31 cellular contexts compared by ENCODE assay signal in genomic region chr18:56977284-56977683, GRCh38.
"Had no signal": no experiment of that assay in that cellular context is flagged by ENCODE, and none has a peak within 500 bp of the region (broad histone marks: within the 10 kb centered on the region; RNA-seq: fewer than 3 reads in every experiment).

No MANE protein-coding gene starts in this region.

- H3K4me1 ChIP-seq: Peyer's patch, SJCRH30 had no signal

- H3K4me3 Mint-ChIP-seq: activated CD8-positive, alpha-beta memory T cell treated with anti-CD3 and anti-CD28 coated beads, Interleukin-2, amount 10 ng/mL, durations not matched to agents 7 days and 5 days; activated CD8-positive, alpha-beta T cell treated with anti-CD3 and anti-CD28 coated beads, Interleukin-2, amount 10 ng/mL, durations not matched to agents 7 days and 5 days; activated T-cell treated with anti-CD3 and anti-CD28 coated beads, Interleukin-2, amount 50 U/mL, for 24 hours; activated T-helper 1 cell treated with anti-CD3 and anti-CD28 coated beads, Interleukin-12 subunit alpha, Interleukin-12 subunit beta, Interleukin-2, Interleukin-4 antibody, amounts not matched to agents 30 ng/mL and 10 ng/mL and 1 ng/mL, durations not matched to agents 14 hours and 24 hours and 36 hours; brain; central memory CD8-positive, alpha-beta T cell had no signal

- H3K27me3 ChIP-seq: Peyer's patch, SJCRH30 had no signal

- H3K27ac Mint-ChIP-seq: activated CD8-positive, alpha-beta memory T cell treated with anti-CD3 and anti-CD28 coated beads, Interleukin-2, amount 10 ng/mL, durations not matched to agents 7 days and 5 days; activated CD8-positive, alpha-beta T cell treated with anti-CD3 and anti-CD28 coated beads, Interleukin-2, amount 10 ng/mL, durations not matched to agents 7 days and 5 days; activated naive CD4-positive, alpha-beta T cell treated with anti-CD3 and anti-CD28 coated beads, Interleukin-2, amount 50 U/mL, for 72 hours; activated T-cell treated with anti-CD3 and anti-CD28 coated beads, Interleukin-2, amount 50 U/mL, for 24 hours; activated T-helper 1 cell treated with anti-CD3 and anti-CD28 coated beads, Interleukin-12 subunit alpha, Interleukin-12 subunit beta, Interleukin-2, Interleukin-4 antibody, amounts not matched to agents 30 ng/mL and 10 ng/mL and 1 ng/mL, durations not matched to agents 14 hours and 24 hours and 36 hours; brain had no signal

- H3K9me3 ChIP-seq: Peyer's patch, SJCRH30, SK-N-SH had no signal

- H3K36me3 ChIP-seq: Peyer's patch, SJCRH30 had no signal

- H3K27ac ChIP-seq: Peyer's patch, RWPE1, SJCRH30, VCaP had no signal

- ATAC-seq: activated CD4-positive, CD25-positive, alpha-beta regulatory T cell treated with anti-CD3 and anti-CD28 coated beads, Interleukin-2, amount 50 U/mL, for 24 hours; activated CD8-positive, alpha-beta memory T cell treated with anti-CD3 and anti-CD28 coated beads, Interleukin-2, amount 10 ng/mL, durations not matched to agents 7 days and 5 days; activated CD8-positive, alpha-beta T cell treated with anti-CD3 and anti-CD28 coated beads, Interleukin-2, amount 10 ng/mL, durations not matched to agents 7 days and 5 days; activated naive CD4-positive, alpha-beta T cell treated with anti-CD3 and anti-CD28 coated beads, Interleukin-2, amount 50 U/mL, for 72 hours had no signal

- H3K27me3 Mint-ChIP-seq: activated CD8-positive, alpha-beta memory T cell treated with anti-CD3 and anti-CD28 coated beads, Interleukin-2, amount 10 ng/mL, durations not matched to agents 7 days and 5 days; activated T-cell treated with anti-CD3 and anti-CD28 coated beads, Interleukin-2, amount 50 U/mL, for 24 hours; brain; central memory CD8-positive, alpha-beta T cell had no signal

- DNase-seq: activated CD4-positive, alpha-beta T cell treated with anti-CD3 and anti-CD28 coated beads for 4 hours; activated CD4-positive, alpha-beta T cell treated with anti-CD3 and anti-CD28 coated beads, Interleukin-2, amount 50 U/mL, for 4 hours; activated CD8-positive, alpha-beta memory T cell treated with anti-CD3 and anti-CD28 coated beads, Interleukin-2, amount 10 ng/mL, durations not matched to agents 7 days and 5 days; activated CD8-positive, alpha-beta T cell treated with anti-CD3 and anti-CD28 coated beads, Interleukin-2, amount 10 ng/mL, durations not matched to agents 7 days and 5 days; activated effector memory CD4-positive, alpha-beta T cell treated with anti-CD3 and anti-CD28 coated beads, Interleukin-2, amount 50 U/mL, for 16 hours; activated naive CD4-positive, alpha-beta T cell treated with Interleukin-2 at 50 U/mL for 16 hours; activated T-cell treated with anti-CD3 and anti-CD28 coated beads, Interleukin-2, amount 50 U/mL, for 24 hours; amygdala; Kasumi-1; KBM-7; NCI-H1105 treated with DMSO at 0.1 percent for 48 hours; NCI-H1436 treated with DMSO at 0.1 percent for 48 hours; NCI-H187; NCI-H2081; NCI-H2171 treated with DMSO at 0.1 percent for 48 hours; NCI-H226; NCI-H510A; NCI-H748 treated with DMSO at 0.1 percent for 48 hours; Peyer's patch; Right ventricle myocardium superior; SJCRH30; SK-N-SH; T-helper 1 cell had no signal

- H3K4me1 Mint-ChIP-seq: activated CD8-positive, alpha-beta memory T cell treated with anti-CD3 and anti-CD28 coated beads, Interleukin-2, amount 10 ng/mL, durations not matched to agents 7 days and 5 days; central memory CD8-positive, alpha-beta T cell had no signal

- H3K4me3 ChIP-seq: Peyer's patch, SJCRH30 had no signal

- FAIRE-seq: astrocyte had no signal

- H3K9me3 Mint-ChIP-seq: activated T-cell treated with anti-CD3 and anti-CD28 coated beads, Interleukin-2, amount 50 U/mL, for 24 hours; activated T-helper 1 cell treated with anti-CD3 and anti-CD28 coated beads, Interleukin-12 subunit alpha, Interleukin-12 subunit beta, Interleukin-2, Interleukin-4 antibody, amounts not matched to agents 30 ng/mL and 10 ng/mL and 1 ng/mL, durations not matched to agents 14 hours and 24 hours and 36 hours; brain; central memory CD8-positive, alpha-beta T cell had no signal
